ENCODE assay signal across 8 cellular contexts in genomic region chr13:26872444-26873173, GRCh38.
DNase-seq lines count a peak whose midpoint lies in the region; ATAC-seq and TF ChIP-seq lines count a peak whose summit lies in the region.

No MANE protein-coding gene starts in this region.

- BruUV-seq in mammary epithelial cell (replicated peaks; lab: Mats Ljungman, UMichigan): no TSS peak

- intact Hi-C loops in mammary epithelial cell (cut with micrococcal nuclease): loop anchor here (1.0 to 2.0 kb wide), 3 partner anchors 58 to 688 kb away; no protein-coding TSS in a partner anchor

- WGBS in mammary epithelial cell (ENCODE audit: low coverage, missing lambda C conversion rate): 40% methylated on average over 22 of the region's 23 CpGs
- WGBS in liver: 47% methylated on average over 23 of the region's 23 CpGs

- H3K4me3 Mint-ChIP-seq in T-helper 17 cell: no peak overlapping the region

- no peak overlapping the region for H3K27ac Mint-ChIP-seq in T-helper 17 cell

- in situ Hi-C loops in G401 (cut with HindIII; ENCODE audit: low sequenced_read_pairs) (no loop called here), mammary epithelial cell (cut with MboI; ENCODE audit: low sequenced_read_pairs in 2 of 2) (loop anchor here (5.0 to 10.0 kb wide), 2 partner anchors 165 to 168 kb away; no protein-coding TSS in a partner anchor)

- ATAC-seq in T-helper 17 cell (no peak), GM18520 (IDR thresholded peaks at IDR 0.05; ENCODE audit: unreplicated experiment) (no peak), GM18909 (IDR thresholded peaks at IDR 0.05; ENCODE audit: poor library complexity, unreplicated experiment) (no peak)

- no peaks in the 10 kb centered on the region for H3K4me1 Mint-ChIP-seq in T-helper 17 cell

- H4K20me1 ChIP-seq in mammary epithelial cell (ENCODE audit: insufficient read depth, low read length): peaks cover 3% of the 10 kb centered on the region

- no peaks in the 10 kb centered on the region for H3K9me3 ChIP-seq in T-helper 17 cell (ENCODE audit: control insufficient read depth, low read length, poor library complexity, severe bottlenecking)
- no peaks in the 10 kb centered on the region for H3K9me3 ChIP-seq in mammary epithelial cell (replicated peaks; ENCODE audit: insufficient read depth, low read length)
- H3K9me3 ChIP-seq in liver (ENCODE audit: control insufficient read depth in 4 of 4, low read length in 3 of 4): peaks cover 2 to 8% (median 5%) of the 10 kb centered on the region in 4 donors

- dilution Hi-C loops in mammary epithelial cell (cut with HindIII; ENCODE audit: low sequenced_read_pairs): no loop called here

- peak; percentile 58 for DNase-seq in G401 (ENCODE audit: low spot score)
- DNase-seq in LoVo (ENCODE audit: low spot score): peak; percentile 32
- DNase-seq in T-helper 17 cell: peak in 2 of 3 donors; percentile 11 to 25
- DNase-seq in mammary epithelial cell: peak; percentile 24
- peak; percentile 29 for DNase-seq in stimulated activated CD8-positive, alpha-beta memory T cell treated with anti-CD3 and anti-CD28 coated beads, Interleukin-15, amount 100 ng/mL, for 1 hour (ENCODE audit: low read depth)

- H3K4me3 ChIP-seq in mammary epithelial cell (replicated peaks in 1 of 3; ENCODE audit: insufficient read depth in 1 of 3, low read depth in 2 of 3, low read length in 3 of 3) (no peak overlapping the region), liver (ENCODE audit: low read depth in 1 of 3, low read length in 3 of 3) (no peak overlapping the region)

- H2AFZ ChIP-seq in mammary epithelial cell (ENCODE audit: low read depth, low read length): no peak overlapping the region

- CTCF ChIA-PET in mammary epithelial cell (lab: Charles Lee; ENCODE audit: low non-redundant PET): interaction anchor here (0.5 to 0.7 kb wide), 5 partner anchors 10 to 778 kb away, joined by 3 to 6 read pairs (median 4); no protein-coding TSS in a partner anchor

- no peaks in the 10 kb centered on the region for H3K36me3 Mint-ChIP-seq in T-helper 17 cell (ENCODE audit: low read depth)

- no peaks in the 10 kb centered on the region for H3K79me2 ChIP-seq in mammary epithelial cell (ENCODE audit: insufficient read depth, low read length)

- H3K9ac ChIP-seq in mammary epithelial cell (ENCODE audit: insufficient read depth, low read length) (no peak overlapping the region), liver (ENCODE audit: low read depth in 1 of 2, low read length in 2 of 2) (no peak overlapping the region)

- H3K4me2 ChIP-seq in mammary epithelial cell (ENCODE audit: insufficient read depth, low read depth, low read length): no peak overlapping the region

- H3K27me3 Mint-ChIP-seq in T-helper 17 cell: no peaks in the 10 kb centered on the region

- H3K27me3 ChIP-seq in mammary epithelial cell (ENCODE audit: insufficient read depth, low read length) (no peaks in the 10 kb centered on the region), liver (ENCODE audit: control insufficient read depth in 4 of 4, insufficient read depth in 4 of 4, low read length in 3 of 4) (peaks cover 0 to 5% (median 2%) of the 10 kb centered on the region in 4 donors)

- TF ChIP-seq CTCF in mammary epithelial cell (conservative IDR thresholded peaks at IDR 0.05 in 1 of 2, IDR thresholded peaks at IDR 0.05 in 1 of 2; ENCODE audit: extremely low read depth in 1 of 2, insufficient read depth in 1 of 2, low read depth in 1 of 2, low read length in 2 of 2) (peak; percentile 84 to 93), liver (IDR thresholded peaks at IDR 0.05; ENCODE audit: low read depth, low read length, missing input control) (peak; percentile 37)

- H3K36me3 ChIP-seq in mammary epithelial cell (ENCODE audit: insufficient read depth, low read length): no peaks in the 10 kb centered on the region
- H3K36me3 ChIP-seq in liver (ENCODE audit: control insufficient read depth in 4 of 4, insufficient read depth in 3 of 4, low read depth in 1 of 4, low read length in 3 of 4): no peaks in the 10 kb centered on the region

- H3K4me1 ChIP-seq in mammary epithelial cell (ENCODE audit: insufficient read depth, low read length): no peaks in the 10 kb centered on the region
- H3K4me1 ChIP-seq in liver (ENCODE audit: control insufficient read depth in 4 of 4, insufficient read depth in 4 of 4, low read length in 3 of 4): no peaks in the 10 kb centered on the region

- peak; percentile 34 to 60 for TF ChIP-seq RAD21 in liver (IDR thresholded peaks at IDR 0.05)

- no peak overlapping the region for H3K27ac ChIP-seq in mammary epithelial cell (ENCODE audit: insufficient read depth, low read depth, low read length)
- H3K27ac ChIP-seq in liver (ENCODE audit: low read depth in 1 of 2, low read length in 2 of 2): no peak overlapping the region

TF ChIP-seq in liver, 16 proteins besides CTCF, POLR2A, EP300 and RAD21:
- TF ChIP-seq, protein P1, sequence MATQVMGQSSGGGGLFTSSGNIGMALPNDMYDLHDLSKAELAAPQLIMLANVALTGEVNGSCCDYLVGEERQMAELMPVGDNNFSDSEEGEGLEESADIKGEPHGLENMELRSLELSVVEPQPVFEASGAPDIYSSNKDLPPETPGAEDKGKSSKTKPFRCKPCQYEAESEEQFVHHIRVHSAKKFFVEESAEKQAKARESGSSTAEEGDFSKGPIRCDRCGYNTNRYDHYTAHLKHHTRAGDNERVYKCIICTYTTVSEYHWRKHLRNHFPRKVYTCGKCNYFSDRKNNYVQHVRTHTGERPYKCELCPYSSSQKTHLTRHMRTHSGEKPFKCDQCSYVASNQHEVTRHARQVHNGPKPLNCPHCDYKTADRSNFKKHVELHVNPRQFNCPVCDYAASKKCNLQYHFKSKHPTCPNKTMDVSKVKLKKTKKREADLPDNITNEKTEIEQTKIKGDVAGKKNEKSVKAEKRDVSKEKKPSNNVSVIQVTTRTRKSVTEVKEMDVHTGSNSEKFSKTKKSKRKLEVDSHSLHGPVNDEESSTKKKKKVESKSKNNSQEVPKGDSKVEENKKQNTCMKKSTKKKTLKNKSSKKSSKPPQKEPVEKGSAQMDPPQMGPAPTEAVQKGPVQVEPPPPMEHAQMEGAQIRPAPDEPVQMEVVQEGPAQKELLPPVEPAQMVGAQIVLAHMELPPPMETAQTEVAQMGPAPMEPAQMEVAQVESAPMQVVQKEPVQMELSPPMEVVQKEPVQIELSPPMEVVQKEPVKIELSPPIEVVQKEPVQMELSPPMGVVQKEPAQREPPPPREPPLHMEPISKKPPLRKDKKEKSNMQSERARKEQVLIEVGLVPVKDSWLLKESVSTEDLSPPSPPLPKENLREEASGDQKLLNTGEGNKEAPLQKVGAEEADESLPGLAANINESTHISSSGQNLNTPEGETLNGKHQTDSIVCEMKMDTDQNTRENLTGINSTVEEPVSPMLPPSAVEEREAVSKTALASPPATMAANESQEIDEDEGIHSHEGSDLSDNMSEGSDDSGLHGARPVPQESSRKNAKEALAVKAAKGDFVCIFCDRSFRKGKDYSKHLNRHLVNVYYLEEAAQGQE (IDR thresholded peaks at IDR 0.05): peak; percentile 13
- TF ChIP-seq FOXA1 (IDR thresholded peaks at IDR 0.05) (no peak), EGR1 (IDR thresholded peaks at IDR 0.05; ENCODE audit: low read depth in 2 of 2) (no peak)
